ENCODE assay signal across 24 cellular contexts in the genomic region with DNA sequence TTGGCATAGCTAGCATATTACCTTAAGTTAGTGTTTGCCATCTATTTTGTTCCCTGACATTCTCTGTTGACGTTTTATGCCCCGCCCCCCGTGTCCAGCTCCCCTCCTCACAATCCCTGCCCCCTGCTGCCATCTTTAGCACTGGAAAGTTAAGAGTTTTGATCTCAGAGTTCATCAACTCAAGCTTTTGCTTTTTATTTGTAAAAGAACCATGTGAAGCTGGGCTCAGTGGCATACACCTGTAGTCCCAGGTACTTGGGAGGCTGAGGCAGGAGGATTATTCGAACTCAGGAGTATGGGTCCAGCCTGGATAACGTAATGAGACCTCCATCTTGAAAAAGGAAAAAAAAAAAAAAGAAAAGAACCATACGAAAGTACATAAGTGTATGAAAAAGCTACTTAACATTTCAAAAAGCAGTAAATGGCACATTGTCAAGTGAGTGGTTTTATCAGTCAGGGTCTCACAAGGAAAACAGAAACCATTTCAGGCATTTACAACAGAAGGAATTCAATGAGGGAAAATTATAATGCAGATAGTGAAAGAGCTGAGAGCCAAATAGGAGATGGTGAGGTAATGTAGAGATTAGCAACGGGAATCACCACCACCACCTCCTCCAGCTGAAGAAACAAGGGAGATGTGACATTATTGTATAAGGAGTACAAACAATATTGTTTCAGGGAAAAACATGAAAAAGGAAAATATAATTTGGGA.
A peak's percentile ranks its signal among the peaks of the same experiment; 100 is the strongest.
DNase-seq lines count a peak whose midpoint lies in the region; ATAC-seq, FAIRE-seq and TF ChIP-seq lines count a peak whose summit lies in the region.
"Had no signal": no experiment of that assay in that cellular context is flagged by ENCODE, and none has a peak within 500 bp of the region (broad histone marks: within the 10 kb centered on the region; RNA-seq: fewer than 3 reads in every experiment).

No MANE protein-coding gene starts in this region.

- no peak overlapping the region for H3K4me3 ChIP-seq in right cardiac atrium (ENCODE audit: low read length)
- H3K4me3 ChIP-seq in right atrium auricular region: no peak overlapping the region
- peak overlapping the region; percentile 44; the same call in 1 of the 2 replicates for H3K4me3 ChIP-seq in iPS-20b (ENCODE audit: low read length)
- H3K4me3 ChIP-seq in MM.1S (ENCODE audit: low read length): no peak overlapping the region
- H3K4me3 ChIP-seq: mucosa of descending colon, upper lobe of left lung had no signal

- no peak overlapping the region for H3K27ac Mint-ChIP-seq in HFFc6
- no peak overlapping the region for H3K27ac Mint-ChIP-seq in activated CD8-positive, alpha-beta memory T cell treated with anti-CD3 and anti-CD28 coated beads, Interleukin-2, amount 10 ng/mL, durations not matched to agents 7 days and 5 days
- H3K27ac Mint-ChIP-seq: activated CD4-positive, alpha-beta T cell treated with anti-CD3 and anti-CD28 coated beads, Interleukin-2, amount 10 ng/mL, durations not matched to agents 24 days and 14 days; activated T-helper 2 cell treated with anti-CD3 and anti-CD28 coated beads, Interferon-gamma antibody, Interleukin-2, Interleukin-4, amounts not matched to agents 10 μg/mL and 5 μg/mL and 100 μg/mL, durations not matched to agents 14 hours and 24 hours and 36 hours; stimulated activated naive CD8-positive, alpha-beta T cell treated with anti-CD3 and anti-CD28 coated beads, Interleukin-15, amount 100 ng/mL, for 72 hours; T-cell had no signal

- no peaks in the 10 kb centered on the region for H3K27me3 Mint-ChIP-seq in HFFc6 (ENCODE audit: insufficient read depth)
- no peaks in the 10 kb centered on the region for H3K27me3 Mint-ChIP-seq in activated CD8-positive, alpha-beta memory T cell treated with anti-CD3 and anti-CD28 coated beads, Interleukin-2, amount 10 ng/mL, durations not matched to agents 7 days and 5 days
- H3K27me3 Mint-ChIP-seq: activated CD4-positive, alpha-beta T cell treated with anti-CD3 and anti-CD28 coated beads, Interleukin-2, amount 10 ng/mL, durations not matched to agents 24 days and 14 days; stimulated activated naive CD8-positive, alpha-beta T cell treated with anti-CD3 and anti-CD28 coated beads, Interleukin-15, amount 100 ng/mL, for 72 hours; T-cell had no signal

- H3K4me3 Mint-ChIP-seq in HFFc6: no peak overlapping the region
- H3K4me3 Mint-ChIP-seq in activated CD8-positive, alpha-beta memory T cell treated with anti-CD3 and anti-CD28 coated beads, Interleukin-2, amount 10 ng/mL, durations not matched to agents 7 days and 5 days: no peak overlapping the region
- H3K4me3 Mint-ChIP-seq: activated CD4-positive, alpha-beta T cell treated with anti-CD3 and anti-CD28 coated beads, Interleukin-2, amount 10 ng/mL, durations not matched to agents 24 days and 14 days; neural crest cell; stimulated activated naive CD8-positive, alpha-beta T cell treated with anti-CD3 and anti-CD28 coated beads, Interleukin-15, amount 100 ng/mL, for 72 hours; T-cell had no signal

- peaks cover 40% of the 10 kb centered on the region for H3K4me1 Mint-ChIP-seq in HFFc6 (ENCODE audit: low read depth)
- H3K4me1 Mint-ChIP-seq in activated CD8-positive, alpha-beta memory T cell treated with anti-CD3 and anti-CD28 coated beads, Interleukin-2, amount 10 ng/mL, durations not matched to agents 7 days and 5 days: peaks cover 17% of the 10 kb centered on the region

- no peaks in the 10 kb centered on the region for H3K9me3 ChIP-seq in right cardiac atrium (ENCODE audit: control insufficient read depth, low read length)
- no peaks in the 10 kb centered on the region for H3K9me3 ChIP-seq in right atrium auricular region
- no peaks in the 10 kb centered on the region for H3K9me3 ChIP-seq in iPS-20b (ENCODE audit: insufficient read depth, low read depth, low read length)
- no peaks in the 10 kb centered on the region for H3K9me3 ChIP-seq in MM.1S (replicated peaks; ENCODE audit: insufficient read depth, low read length)
- H3K9me3 ChIP-seq: BE2C, mucosa of descending colon, upper lobe of left lung had no signal

- no peak overlapping the region for H3K4me2 ChIP-seq in MM.1S (ENCODE audit: low read depth, low read length)

- H3F3A ChIP-seq in MM.1S (ENCODE audit: insufficient read depth, low read length): peaks cover 7% of the 10 kb centered on the region; the same call in 1 of the 2 replicates

- H2AFZ ChIP-seq in MM.1S (ENCODE audit: low read length): no peak overlapping the region

- H3K9ac ChIP-seq in iPS-20b (ENCODE audit: low read depth, low read length): peak overlapping the region; percentile 72; the same call in 1 of the 2 replicates
- H3K9ac ChIP-seq in MM.1S (ENCODE audit: low read length): no peak overlapping the region

- H3K9me2 ChIP-seq in MM.1S (replicated peaks; ENCODE audit: insufficient read depth, low read length): no peaks in the 10 kb centered on the region

- H3K36me3 ChIP-seq in right atrium auricular region (no peaks in the 10 kb centered on the region), iPS-20b (ENCODE audit: insufficient read depth, low read depth, low read length) (no peaks in the 10 kb centered on the region), MM.1S (replicated peaks; ENCODE audit: insufficient read depth, low read length) (no peaks in the 10 kb centered on the region)
- H3K36me3 ChIP-seq: BE2C, upper lobe of left lung had no signal

- intact Hi-C loops in right cardiac atrium (cut with DNase I): no loop called here

- H3K4me1 ChIP-seq in right cardiac atrium (ENCODE audit: control insufficient read depth, insufficient read depth, low read length) (peaks cover 2% of the 10 kb centered on the region), right atrium auricular region (peaks cover 0 to 3% of the 10 kb centered on the region in 2 donors), iPS-20b (ENCODE audit: insufficient read depth, low read length) (peaks cover 61% of the 10 kb centered on the region), MM.1S (ENCODE audit: low read length) (peaks cover 7% of the 10 kb centered on the region)
- H3K4me1 ChIP-seq: upper lobe of left lung had no signal

- 0 out of 2 replicates have a peak, but pooled peaks cover 5% of the 10 kb centered on the region for H3K36me3 Mint-ChIP-seq in HFFc6 (ENCODE audit: low read depth)
- no peaks in the 10 kb centered on the region for H3K36me3 Mint-ChIP-seq in activated CD8-positive, alpha-beta memory T cell treated with anti-CD3 and anti-CD28 coated beads, Interleukin-2, amount 10 ng/mL, durations not matched to agents 7 days and 5 days

- CTCF ChIA-PET in activated CD8-positive, alpha-beta memory T cell treated with anti-CD3 and anti-CD28 coated beads, Interleukin-2, amount 10 ng/mL, durations not matched to agents 7 days and 5 days (lab: Charles Lee): interaction anchor here (0.8 kb wide), 1 partner anchor 20 kb away, joined by 3 read pairs; no protein-coding TSS in a partner anchor

- H3K9me3 Mint-ChIP-seq in HFFc6: no peaks in the 10 kb centered on the region
- H3K9me3 Mint-ChIP-seq in activated CD8-positive, alpha-beta memory T cell treated with anti-CD3 and anti-CD28 coated beads, Interleukin-2, amount 10 ng/mL, durations not matched to agents 7 days and 5 days (ENCODE audit: low read depth): no peaks in the 10 kb centered on the region
- H3K9me3 Mint-ChIP-seq: activated CD4-positive, alpha-beta T cell treated with anti-CD3 and anti-CD28 coated beads, Interleukin-2, amount 10 ng/mL, durations not matched to agents 24 days and 14 days; activated T-helper 2 cell treated with anti-CD3 and anti-CD28 coated beads, Interferon-gamma antibody, Interleukin-2, Interleukin-4, amounts not matched to agents 10 μg/mL and 5 μg/mL and 100 μg/mL, durations not matched to agents 14 hours and 24 hours and 36 hours; neural crest cell; stimulated activated naive CD8-positive, alpha-beta T cell treated with anti-CD3 and anti-CD28 coated beads, Interleukin-15, amount 100 ng/mL, for 72 hours; T-cell had no signal

- H3K27me3 ChIP-seq in right cardiac atrium (ENCODE audit: control insufficient read depth, insufficient read depth) (no peaks in the 10 kb centered on the region), right atrium auricular region (no peaks in the 10 kb centered on the region), iPS-20b (ENCODE audit: insufficient read depth, low read length) (no peaks in the 10 kb centered on the region), MM.1S (replicated peaks; ENCODE audit: insufficient read depth, low read length) (no peaks in the 10 kb centered on the region)
- H3K27me3 ChIP-seq: BE2C, upper lobe of left lung had no signal

- ATAC-seq in right cardiac atrium: peak; percentile 63 to 68
- no peak for ATAC-seq in activated CD8-positive, alpha-beta memory T cell treated with anti-CD3 and anti-CD28 coated beads, Interleukin-2, amount 10 ng/mL, durations not matched to agents 7 days and 5 days
- ATAC-seq: left ventricle myocardium superior; mucosa of descending colon; stimulated activated naive CD8-positive, alpha-beta T cell treated with anti-CD3 and anti-CD28 coated beads, Interleukin-15, amount 100 ng/mL, for 72 hours; T-cell had no signal

- no peaks in the 10 kb centered on the region for H3K79me2 ChIP-seq in MM.1S (ENCODE audit: low read length)

- no peak for TF ChIP-seq CTCF in right atrium auricular region (IDR thresholded peaks at IDR 0.05)
- TF ChIP-seq CTCF in HFFc6 (IDR thresholded peaks at IDR 0.05): no peak
- TF ChIP-seq CTCF in MM.1S (IDR thresholded peaks at IDR 0.05; ENCODE audit: low read length): no peak

- WGBS in right cardiac atrium: 54% methylated on average over 7 of the region's 7 CpGs

- H4K20me1 ChIP-seq in MM.1S (ENCODE audit: insufficient read depth, low read length): no peaks in the 10 kb centered on the region

- no peak for FAIRE-seq in RCC 7860 (lab: Jason Lieb, UNC)

- no peak for DNase-seq in right cardiac atrium
- no peak for DNase-seq in right atrium auricular region (ENCODE audit: low spot score)
- DNase-seq in brain pericyte (ENCODE audit: low read depth, low spot score): peak; percentile 13
- DNase-seq in HFFc6: no peak
- no peak for DNase-seq in MM.1S
- no peak for DNase-seq in activated CD8-positive, alpha-beta memory T cell treated with anti-CD3 and anti-CD28 coated beads, Interleukin-2, amount 10 ng/mL, durations not matched to agents 7 days and 5 days
- no peak for DNase-seq in RCC 7860 (ENCODE audit: low spot score)
- DNase-seq: activated CD4-positive, alpha-beta T cell treated with anti-CD3 and anti-CD28 coated beads, Interleukin-2, amount 10 ng/mL, durations not matched to agents 24 days and 14 days; BE2C; caudate nucleus; DMS79; erythroblast; HCEC 1CT; left ventricle myocardium superior; mucosa of descending colon; NCI-H526; Right ventricle myocardium superior; stimulated activated CD4-positive, alpha-beta T cell treated with anti-CD3 and anti-CD28 coated beads, Interleukin-4, amount 100 ng/mL, for 4 hours; stimulated activated naive CD8-positive, alpha-beta T cell treated with anti-CD3 and anti-CD28 coated beads, Interleukin-15, amount 100 ng/mL, for 72 hours; T-cell; upper lobe of left lung had no signal

- H3K27ac ChIP-seq in right cardiac atrium (ENCODE audit: low read length) (no peak overlapping the region), right atrium auricular region (no peak overlapping the region), iPS-20b (ENCODE audit: low read length) (peak overlapping the region; percentile 35), MM.1S (ENCODE audit: low read length) (no peak overlapping the region)
- H3K27ac ChIP-seq: upper lobe of left lung had no signal
